9 cellular contexts compared by ENCODE assay signal in the genomic region with DNA sequence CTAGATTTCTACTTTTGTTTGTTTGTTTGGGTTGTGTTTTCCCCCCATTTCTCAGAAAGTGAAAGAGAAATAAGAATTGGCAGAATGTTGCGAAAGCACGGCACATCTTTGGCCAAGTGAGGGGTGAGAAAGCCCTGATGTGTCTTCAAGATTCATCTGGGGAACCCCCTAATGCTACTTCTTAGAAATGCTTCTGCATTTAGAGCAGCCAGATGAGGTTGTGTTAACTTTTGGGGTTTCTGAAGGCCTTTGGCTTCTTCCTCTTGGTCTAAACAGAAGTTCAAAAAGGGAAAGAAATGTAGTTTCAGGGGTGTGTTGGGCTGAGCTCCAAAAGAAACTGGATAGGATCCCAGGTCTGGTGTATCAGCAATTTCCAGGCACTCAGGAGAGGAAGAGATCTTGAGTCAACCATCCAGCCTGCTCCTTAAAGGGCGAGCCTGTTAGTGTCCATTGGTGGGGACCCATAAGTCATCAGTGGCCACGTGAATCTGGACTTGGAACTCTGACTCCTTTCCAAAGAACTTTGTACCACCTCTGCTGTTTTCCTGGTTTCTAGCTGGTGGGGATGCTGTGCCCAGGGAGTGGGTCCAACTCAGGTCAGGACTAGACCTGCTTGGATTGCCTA. TPM values are rescaled to one million over a fixed set of nuclear protein-coding genes. Genes with fewer than 3 reads are reported as not detected.
DNase-seq lines count a peak whose midpoint lies in the region; ATAC-seq and TF ChIP-seq lines count a peak whose summit lies in the region.
"Had no signal": no experiment of that assay in that cellular context is flagged by ENCODE, and none has a peak within 500 bp of the region (broad histone marks: within the 10 kb centered on the region; RNA-seq: fewer than 3 reads in every experiment).

No MANE protein-coding gene starts in this region.

- 67 to 70% methylated on average over 4 of the region's 4 CpGs for WGBS in aorta, 2 donors

- H3K4me1 ChIP-seq in mucosa of rectum (ENCODE audit: control insufficient read depth in 2 of 2, insufficient read depth in 2 of 2, low read length in 2 of 2): peaks cover 44 to 51% of the 10 kb centered on the region in 2 donors
- no peaks in the 10 kb centered on the region for H3K4me1 ChIP-seq in aorta (ENCODE audit: control insufficient read depth in 1 of 2, insufficient read depth in 2 of 2, low read length in 2 of 2)

- intact Hi-C loops in aorta (cut with DNase I): loop anchor here in 1 of 2 donors (5.0 kb wide), 1 partner anchor 197 kb away; no protein-coding TSS in a partner anchor

- peaks cover 2 to 13% of the 10 kb centered on the region in 2 donors for H3K36me3 ChIP-seq in mucosa of rectum (ENCODE audit: control insufficient read depth in 2 of 2, insufficient read depth in 2 of 2, low read length in 2 of 2)
- no peaks in the 10 kb centered on the region for H3K36me3 ChIP-seq in aorta (ENCODE audit: control insufficient read depth in 1 of 2, insufficient read depth in 2 of 2, low read length in 1 of 2)

- H3K4me3 ChIP-seq in cardiac fibroblast (replicated peaks in 1 of 2; ENCODE audit: low read depth in 2 of 2, low read length in 2 of 2): peak overlapping the region in 1 of 2 donors; percentile 1
- no peak overlapping the region for H3K4me3 ChIP-seq in mucosa of rectum (ENCODE audit: low read length in 2 of 2)
- no peak overlapping the region for H3K4me3 ChIP-seq in aorta (ENCODE audit: low read length in 2 of 2)

- peak; percentile 61 for DNase-seq in A172 (ENCODE audit: low spot score)
- peak; percentile 21 for DNase-seq in T-helper 9 cell
- peak; percentile 80 to 90 for DNase-seq in cardiac fibroblast (ENCODE audit: low read depth in 2 of 2)
- peak in 1 of 2 donors; percentile 72 for DNase-seq in aorta
- DNase-seq in NCI-H2227 treated with DMSO at 0.1 percent for 48 hours (lab: John Stamatoyannopoulos, UW): no peak
- DNase-seq: DND-41 had no signal

- H3K27ac ChIP-seq in mucosa of rectum (ENCODE audit: low read depth in 2 of 2, low read length in 2 of 2) (peak overlapping the region; percentile 68 to 88), aorta (ENCODE audit: low read depth in 1 of 2, low read length in 2 of 2) (no peak overlapping the region)

- no peak for TF ChIP-seq CTCF in cardiac fibroblast (IDR thresholded peaks at IDR 0.05; ENCODE audit: low read depth, low read length)

- H3K9me3 ChIP-seq in mucosa of rectum (ENCODE audit: control insufficient read depth in 2 of 2, low read length in 2 of 2): no peaks in the 10 kb centered on the region
- no peaks in the 10 kb centered on the region for H3K9me3 ChIP-seq in aorta (ENCODE audit: control insufficient read depth, low read length)

- no peak overlapping the region for H3K9ac ChIP-seq in mucosa of rectum (ENCODE audit: low read depth in 1 of 2, low read length in 2 of 2)

- ATAC-seq in GM19023 (IDR thresholded peaks at IDR 0.05; ENCODE audit: unreplicated experiment) (peak; percentile 56), HG03097 (IDR thresholded peaks at IDR 0.05; ENCODE audit: low FRiP score, unreplicated experiment) (peak; percentile 56), aorta (ENCODE audit: low FRiP score) (peak; percentile 59)

- H3K27me3 ChIP-seq in mucosa of rectum (ENCODE audit: control insufficient read depth in 2 of 2, insufficient read depth in 2 of 2, low read length in 2 of 2) (peaks cover 12 to 31% of the 10 kb centered on the region in 2 donors), aorta (ENCODE audit: control insufficient read depth in 1 of 2, insufficient read depth in 2 of 2, low read length in 1 of 2) (no peaks in the 10 kb centered on the region)

RNA-seq across cellular contexts. Expression of a gene that starts 6.5 kb away (rescaled TPM):
- total RNA-seq in A172 (2014; rRNA removed; shearing (Covaris generic)): 6.8 and 9.5 TPM in 2 replicates
- total RNA-seq in aorta: 10 to 100 TPM; 10.4 to 30.3 TPM
- 1 to 10 TPM; 3.8 to 4.0 TPM for polyA plus RNA-seq in aorta

Comparison
In these comparisons a context has a peak if more than half of its experiments do, and no peak if none do; other contexts are left out.
1. H3K27ac ChIP-seq: peak in mucosa of rectum (2 of 2); none in aorta (0 of 2).
2. Peak in every context shown above with its lines, with median percentiles within 50 percentile points of each other: ATAC-seq.